In genomic region chr11:3408722-3409121, GRCh38 we compare ENCODE assay signal across 7 cellular contexts. TPM values are rescaled to one million over a fixed set of nuclear protein-coding genes. Genes with fewer than 3 reads are reported as not detected.
DNase-seq lines count a peak whose midpoint lies in the region; ATAC-seq and TF ChIP-seq lines count a peak whose summit lies in the region.
"Not testable (repeated sequence)": the region's sequence is repeated elsewhere in the genome, so short reads cannot be mapped to it uniquely, and the experiment has no call there.

No MANE protein-coding gene starts in this region.

- TF ChIP-seq CTCF in GM12872 (IDR thresholded peaks at IDR 0.05; ENCODE audit: insufficient read depth, low read depth, low read length): peak; percentile 79

- not testable (repeated sequence) for H3K36me3 Mint-ChIP-seq in activated T-cell treated with anti-CD3 and anti-CD28 coated beads, Interleukin-2, amount 50 U/mL, for 4 hours (ENCODE audit: insufficient read depth); effector memory CD8-positive, alpha-beta T cell (ENCODE audit: insufficient read depth)

- not testable (repeated sequence) for ATAC-seq in activated T-cell treated with anti-CD3 and anti-CD28 coated beads, Interleukin-2, amount 50 U/mL, for 4 hours; effector memory CD8-positive, alpha-beta T cell (replicated peaks); left lobe of liver

- H3K27me3 Mint-ChIP-seq in activated T-cell treated with anti-CD3 and anti-CD28 coated beads, Interleukin-2, amount 50 U/mL, for 4 hours (ENCODE audit: low read depth); effector memory CD8-positive, alpha-beta T cell: not testable (repeated sequence)

- H3K4me3 Mint-ChIP-seq in activated T-cell treated with anti-CD3 and anti-CD28 coated beads, Interleukin-2, amount 50 U/mL, for 4 hours; effector memory CD8-positive, alpha-beta T cell: not testable (repeated sequence)

- H3K9me3 Mint-ChIP-seq in activated T-cell treated with anti-CD3 and anti-CD28 coated beads, Interleukin-2, amount 50 U/mL, for 4 hours; effector memory CD8-positive, alpha-beta T cell: not testable (repeated sequence)

- DNase-seq in NCI-H1417 (lab: John Stamatoyannopoulos, UW) (peak; percentile 46 to 82 (median 80)), SK-N-DZ (ENCODE audit: low spot score) (peak; percentile 70), left lobe of liver (ENCODE audit: low spot score) (peak; percentile 58)
- DNase-seq in activated T-cell treated with anti-CD3 and anti-CD28 coated beads, Interleukin-2, amount 50 U/mL, for 4 hours: peak; percentile 75
- DNase-seq in effector memory CD8-positive, alpha-beta T cell: peak; percentile 70 to 79 (median 75)
- peak; percentile 54 to 76 for DNase-seq in stimulated activated CD4-positive, alpha-beta T cell treated with anti-CD3 and anti-CD28 coated beads, Interleukin-12 subunit alpha, Interleukin-12 subunit beta, amount 100 ng/mL, for 24 hours (ENCODE audit: low read depth in 2 of 2)

- H3K4me1 Mint-ChIP-seq in activated T-cell treated with anti-CD3 and anti-CD28 coated beads, Interleukin-2, amount 50 U/mL, for 4 hours (ENCODE audit: low read depth); effector memory CD8-positive, alpha-beta T cell (ENCODE audit: low read depth in 2 of 2): not testable (repeated sequence)

- not testable (repeated sequence) for H3K27ac Mint-ChIP-seq in effector memory CD8-positive, alpha-beta T cell

RNA-seq across cellular contexts. Expression of gene ZNF195, which starts 29.8 kb away (rescaled TPM):
- 57.6 and 61.5 TPM in 2 replicates for polyA plus RNA-seq in SK-N-DZ (2014; cell fraction: cytosol; rRNA removed)
- polyA plus RNA-seq in SK-N-DZ (2014; cell fraction: nucleus; rRNA removed): 73.6 and 97.5 TPM in 2 replicates
- total RNA-seq in activated T-cell treated with anti-CD3 and anti-CD28 coated beads, Interleukin-2, amount 50 U/mL, for 4 hours: 10 to 100 TPM; 35.5 to 44.3 (median 43.8) TPM
- total RNA-seq in left lobe of liver: 7.2 TPM
